Comparison of ENCODE assay signal across 8 cellular contexts in genomic region chr19:10604460-10604980, GRCh38. TPM values are rescaled to one million over a fixed set of nuclear protein-coding genes. Genes with fewer than 3 reads are reported as not detected.
A peak's percentile ranks its signal among the peaks of the same experiment; 100 is the strongest.
DNase-seq lines count a peak whose midpoint lies in the region; ATAC-seq and TF ChIP-seq lines count a peak whose summit lies in the region.

No MANE protein-coding gene starts in this region.

- H3K27ac ChIP-seq in left lung (peak overlapping the region; percentile 91 to 97), upper lobe of right lung (peak overlapping the region; percentile 95)

- peak; percentile 38 for ATAC-seq in HG02571 (IDR thresholded peaks at IDR 0.05; ENCODE audit: unreplicated experiment)
- ATAC-seq in activated T-helper 17 cell treated with anti-CD3 and anti-CD28 coated beads, Interleukin-2, amount 50 U/mL, for 72 hours (replicated peaks), result no peak
- ATAC-seq in left lung, result no peak
- ATAC-seq in upper lobe of right lung, result peak; percentile 20

- DNase-seq in CD14-positive monocyte (ENCODE audit: low spot score) (no peak), left lung (peak in 1 of 2 donors; percentile 38), upper lobe of right lung (no peak), anterior cingulate cortex (lab: John Stamatoyannopoulos, UW) (no peak), hepatic stellate cell (ENCODE audit: low spot score) (no peak), LoVo (ENCODE audit: low spot score) (no peak)

- H3K9me3 ChIP-seq in left lung, result no peaks in the 10 kb centered on the region
- no peaks in the 10 kb centered on the region for H3K9me3 ChIP-seq in upper lobe of right lung

- peaks cover 0 to 3% (median 0%) of the 10 kb centered on the region in 7 donors for H3K9me3 Mint-ChIP-seq in CD14-positive monocyte
- no peaks in the 10 kb centered on the region for H3K9me3 Mint-ChIP-seq in activated T-helper 17 cell treated with anti-CD3 and anti-CD28 coated beads, Interleukin-2, amount 50 U/mL, for 72 hours

- H3K27me3 ChIP-seq in left lung (no peaks in the 10 kb centered on the region), upper lobe of right lung (no peaks in the 10 kb centered on the region)

- H3K36me3 ChIP-seq in left lung, result no peaks in the 10 kb centered on the region
- no peaks in the 10 kb centered on the region for H3K36me3 ChIP-seq in upper lobe of right lung

- H3K4me1 ChIP-seq in left lung (peaks cover 10 to 59% of the 10 kb centered on the region in 2 donors), upper lobe of right lung (peaks cover 38% of the 10 kb centered on the region)

- intact Hi-C loops in CD14-positive monocyte (cut with micrococcal nuclease) (loop anchor here in 1 of 2 donors (5.0 kb wide), 1 partner anchor 33 kb away; no protein-coding TSS in a partner anchor), left lung (cut with DNase I) (no loop called here), upper lobe of right lung (cut with DNase I) (no loop called here)

- no peak for TF ChIP-seq CTCF in CD14-positive monocyte (IDR thresholded peaks at IDR 0.05)
- TF ChIP-seq CTCF in left lung (IDR thresholded peaks at IDR 0.05), result no peak
- no peak for TF ChIP-seq CTCF in upper lobe of right lung (IDR thresholded peaks at IDR 0.05)

- H3K4me3 ChIP-seq in left lung (peak overlapping the region in 1 of 2 donors; percentile 67), upper lobe of right lung (peak overlapping the region; percentile 96)

- no peaks in the 10 kb centered on the region for H3K36me3 Mint-ChIP-seq in CD14-positive monocyte
- H3K36me3 Mint-ChIP-seq in activated T-helper 17 cell treated with anti-CD3 and anti-CD28 coated beads, Interleukin-2, amount 50 U/mL, for 72 hours (ENCODE audit: low read depth), result peaks cover 20% of the 10 kb centered on the region

- peak overlapping the region; percentile 87 to 95 (median 92) for H3K27ac Mint-ChIP-seq in CD14-positive monocyte
- peak overlapping the region; percentile 94 for H3K27ac Mint-ChIP-seq in activated T-helper 17 cell treated with anti-CD3 and anti-CD28 coated beads, Interleukin-2, amount 50 U/mL, for 72 hours

- peak overlapping the region; percentile 89 to 92 for H3K4me3 Mint-ChIP-seq in CD14-positive monocyte
- H3K4me3 Mint-ChIP-seq in activated T-helper 17 cell treated with anti-CD3 and anti-CD28 coated beads, Interleukin-2, amount 50 U/mL, for 72 hours, result peak overlapping the region; percentile 88

- H3K27me3 Mint-ChIP-seq in CD14-positive monocyte (ENCODE audit: low read depth in 3 of 3), result peaks cover 0 to 9% (median 3%) of the 10 kb centered on the region in 3 donors
- H3K27me3 Mint-ChIP-seq in activated T-helper 17 cell treated with anti-CD3 and anti-CD28 coated beads, Interleukin-2, amount 50 U/mL, for 72 hours, result no peaks in the 10 kb centered on the region

- H3K4me1 Mint-ChIP-seq in CD14-positive monocyte, result peaks cover 25% of the 10 kb centered on the region
- peaks cover 16% of the 10 kb centered on the region for H3K4me1 Mint-ChIP-seq in activated T-helper 17 cell treated with anti-CD3 and anti-CD28 coated beads, Interleukin-2, amount 50 U/mL, for 72 hours

RNA-seq across cellular contexts. Expression of gene AP1M2, which starts 17.4 kb away (rescaled TPM):
- under 1 TPM in 1 of 2 donors, not detected in 1; 0.36 TPM for polyA plus RNA-seq in CD14-positive monocyte
- not detected for total RNA-seq in activated T-helper 17 cell treated with anti-CD3 and anti-CD28 coated beads, Interleukin-2, amount 50 U/mL, for 72 hours
- total RNA-seq in left lung (10 to 100 TPM; 36.5 to 65.2 TPM), upper lobe of right lung (37.8 TPM)

RNA-seq across cellular contexts. Expression of gene SLC44A2, which starts 20.8 kb away (rescaled TPM):
- 10 to 100 TPM; 43.5 to 95.9 TPM for polyA plus RNA-seq in CD14-positive monocyte
- total RNA-seq in activated T-helper 17 cell treated with anti-CD3 and anti-CD28 coated beads, Interleukin-2, amount 50 U/mL, for 72 hours, result 10 to 100 TPM; 64.8 to 84.9 TPM
- total RNA-seq in left lung (100 to 1,000 TPM; 214 to 255 TPM), upper lobe of right lung (293 TPM)

RNA-seq across cellular contexts. Expression of gene CDKN2D, which starts 35.7 kb away (rescaled TPM):
- 100 to 1,000 TPM; 115 to 130 TPM for polyA plus RNA-seq in CD14-positive monocyte
- total RNA-seq in activated T-helper 17 cell treated with anti-CD3 and anti-CD28 coated beads, Interleukin-2, amount 50 U/mL, for 72 hours, result 10 to 100 TPM; 21.2 to 46.6 TPM
- total RNA-seq in left lung (10 to 100 TPM in 1 of 2 donors, 1 to 10 TPM in 1; 7.2 to 13.6 TPM), upper lobe of right lung (10.5 TPM)

RNA-seq across cellular contexts. Expression of gene KRI1, which starts 38.7 kb away (rescaled TPM):
- polyA plus RNA-seq in CD14-positive monocyte, result 1 to 10 TPM; 3.9 to 6.1 TPM
- total RNA-seq in activated T-helper 17 cell treated with anti-CD3 and anti-CD28 coated beads, Interleukin-2, amount 50 U/mL, for 72 hours, result 10 to 100 TPM; 43.3 to 52.5 TPM
- total RNA-seq in left lung (10 to 100 TPM; 18.6 to 20.2 TPM), upper lobe of right lung (19.6 TPM)

RNA-seq across cellular contexts. Expression of gene ILF3, which starts 49.6 kb away (rescaled TPM):
- 10 to 100 TPM; 34.4 to 48.1 TPM for polyA plus RNA-seq in CD14-positive monocyte
- 100 to 1,000 TPM; 286 to 439 TPM for total RNA-seq in activated T-helper 17 cell treated with anti-CD3 and anti-CD28 coated beads, Interleukin-2, amount 50 U/mL, for 72 hours
- total RNA-seq in left lung (100 to 1,000 TPM; 161 to 257 TPM), upper lobe of right lung (182 TPM)

Comparison
In these comparisons a context has a peak if more than half of its experiments do, and no peak if none do; other contexts are left out.
1. ATAC-seq: peak in HG02571 (single experiment) and upper lobe of right lung (single experiment); none in activated T-helper 17 cell treated with anti-CD3 and anti-CD28 coated beads, Interleukin-2, amount 50 U/mL, for 72 hours (single experiment) and left lung (single experiment).
2. RNA of gene AP1M2, which starts 17.4 kb away (total RNA-seq): 36.5 to 65.2 TPM in left lung and 37.8 TPM in upper lobe of right lung (single experiment); not detected in activated T-helper 17 cell treated with anti-CD3 and anti-CD28 coated beads, Interleukin-2, amount 50 U/mL, for 72 hours; every median in the first group is over 10 times any median in the second.